27 cellular contexts compared by ENCODE assay signal in the genomic region with DNA sequence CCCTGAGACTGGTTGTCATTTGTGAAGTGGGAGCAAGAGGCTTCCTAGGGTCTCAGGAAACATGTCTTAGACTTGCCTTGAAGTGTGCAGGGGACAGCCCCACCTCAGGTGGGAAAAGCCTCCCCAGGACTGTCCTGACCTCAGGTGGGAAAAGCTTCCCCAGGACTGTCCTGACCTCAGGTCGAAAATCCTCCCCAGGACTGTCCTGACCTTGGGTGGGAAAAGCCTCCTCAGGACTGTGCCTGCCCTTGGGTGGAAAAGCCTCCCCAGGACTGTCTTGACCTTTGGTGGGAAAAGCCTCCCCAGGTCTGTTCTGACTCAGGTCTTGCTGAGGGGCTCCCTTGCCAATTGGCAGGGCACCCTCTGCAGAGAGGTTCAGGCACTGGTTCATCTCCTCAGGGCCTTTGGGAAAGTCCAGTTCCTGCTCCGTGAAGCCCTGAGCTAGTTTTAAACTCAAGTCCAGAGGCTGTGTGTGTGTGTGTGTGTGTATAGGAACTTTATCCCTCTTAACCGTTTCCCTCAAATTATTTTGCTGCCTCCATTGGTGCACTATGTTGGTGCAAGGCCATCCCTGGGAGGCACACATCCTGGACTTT.
"Had no signal": no experiment of that assay in that cellular context is flagged by ENCODE, and none has a peak within 500 bp of the region (broad histone marks: within the 10 kb centered on the region; RNA-seq: fewer than 3 reads in every experiment).

No MANE protein-coding gene starts in this region.

- H3K4me3 Mint-ChIP-seq: activated T-cell treated with anti-CD3 and anti-CD28 coated beads, Interleukin-2, amount 50 U/mL, for 72 hours; nephron; T-helper 1 cell treated with Interleukin-12 subunit alpha and Interleukin-12 subunit beta and Interleukin-4 antibody, amounts not matched to agents 30 μg/mL and 1 μg/mL, for 36 hours had no signal

- H3K27me3 ChIP-seq: adrenal gland, ascending aorta, brain microvascular endothelial cell, neutrophil, pancreas, tibial nerve had no signal

- DNase-seq: activated CD4-positive, alpha-beta T cell treated with anti-CD3 and anti-CD28 coated beads for 4 hours; activated CD4-positive, alpha-beta T cell treated with anti-CD3 and anti-CD28 coated beads, Interleukin-2, amount 50 U/mL, for 48 hours; activated CD4-positive, CD25-positive, alpha-beta regulatory T cell; activated effector memory CD4-positive, alpha-beta T cell treated with Interleukin-2 at 50 U/mL for 16 hours; activated naive CD4-positive, alpha-beta T cell treated with anti-CD3 and anti-CD28 coated beads, Interleukin-2, amount 50 U/mL, for 16 hours; activated T-cell treated with anti-CD3 and anti-CD28 coated beads, Interleukin-2, amount 50 U/mL, for 72 hours; adrenal gland; brain microvascular endothelial cell; central memory CD4-positive, alpha-beta T cell; dermis blood vessel endothelial cell; effector memory CD4-positive, alpha-beta T cell; foreskin melanocyte; kidney glomerular epithelial cell; left ventricle myocardium inferior; pancreas; right cardiac atrium; stimulated activated CD4-positive, alpha-beta T cell treated with anti-CD3 and anti-CD28 coated beads, Interleukin-12 subunit alpha, Interleukin-12 subunit beta, amount 100 ng/mL, for 4 hours; stimulated activated CD4-positive, alpha-beta T cell treated with anti-CD3 and anti-CD28 coated beads, Interleukin-4, amount 100 ng/mL, for 4 hours; stimulated activated naive CD8-positive, alpha-beta T cell treated with anti-CD3 and anti-CD28 coated beads, Interleukin-15, Interleukin-2, amounts not matched to agents 100 U/mL and 50 U/mL, for 24 hours; substantia nigra; T1000 had no signal

- H3K36me3 ChIP-seq: adrenal gland, ascending aorta, brain microvascular endothelial cell, left ventricle myocardium inferior, neutrophil, pancreas, tibial nerve had no signal

- H3K27ac Mint-ChIP-seq: activated T-cell treated with anti-CD3 and anti-CD28 coated beads, Interleukin-2, amount 50 U/mL, for 72 hours; nephron; T-helper 1 cell treated with Interleukin-12 subunit alpha and Interleukin-12 subunit beta and Interleukin-4 antibody, amounts not matched to agents 30 μg/mL and 1 μg/mL, for 36 hours had no signal

- H3K27ac ChIP-seq: adrenal gland, ascending aorta, brain microvascular endothelial cell, left ventricle myocardium inferior, neutrophil, pancreas, tibial nerve had no signal

- ATAC-seq: activated T-cell treated with anti-CD3 and anti-CD28 coated beads, Interleukin-2, amount 50 U/mL, for 72 hours; esophagus mucosa; pancreas; right cardiac atrium; stimulated activated naive CD8-positive, alpha-beta T cell treated with anti-CD3 and anti-CD28 coated beads, Interleukin-15, Interleukin-2, amounts not matched to agents 100 U/mL and 50 U/mL, for 24 hours had no signal

- H3K4me3 ChIP-seq: adrenal gland, ascending aorta, left ventricle myocardium inferior, pancreas, tibial nerve had no signal

- H3K4me1 Mint-ChIP-seq: nephron had no signal

- H3K4me1 ChIP-seq: adrenal gland, ascending aorta, left ventricle myocardium inferior, pancreas, tibial nerve had no signal
